Comparison of ENCODE assay signal across 7 cellular contexts in the genomic region with DNA sequence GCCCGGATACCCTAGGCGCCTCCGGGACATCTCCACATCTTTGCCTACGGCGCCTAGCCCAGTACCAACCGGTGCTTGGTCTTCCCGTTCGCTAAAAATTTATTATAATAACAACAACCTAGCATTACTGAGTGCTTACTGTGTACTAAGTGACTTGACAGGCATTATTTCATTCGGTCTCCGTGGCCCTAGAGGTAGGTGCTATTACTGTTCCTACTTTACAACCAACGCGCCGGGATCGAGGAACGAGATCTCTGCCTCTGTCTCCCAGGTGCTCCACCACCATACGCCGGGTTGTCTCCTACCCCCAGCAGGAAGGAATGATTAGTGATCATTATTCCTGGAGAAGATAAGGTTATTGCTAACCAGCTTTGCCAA. TPM values are rescaled to one million over a fixed set of nuclear protein-coding genes. Genes with fewer than 3 reads are reported as not detected.
A peak's percentile ranks its signal among the peaks of the same experiment; 100 is the strongest.
DNase-seq lines count a peak whose midpoint lies in the region; ATAC-seq and TF ChIP-seq lines count a peak whose summit lies in the region.

No MANE protein-coding gene starts in this region.

- peak overlapping the region; percentile 83 for H3K27ac Mint-ChIP-seq in neural progenitor cell

- no peak overlapping the region for H3K9ac ChIP-seq in neural progenitor cell

- peak overlapping the region; percentile 63 to 65 for H3K4me3 ChIP-seq in esophagus (ENCODE audit: low read depth in 1 of 2, low read length in 2 of 2)
- H3K4me3 ChIP-seq in neural progenitor cell: peak overlapping the region; percentile 61

- no peaks in the 10 kb centered on the region for H3K9me3 Mint-ChIP-seq in neural progenitor cell

- peaks cover 20% of the 10 kb centered on the region for H3F3A ChIP-seq in neural progenitor cell (ENCODE audit: low read depth)

- H3K4me3 Mint-ChIP-seq in neural progenitor cell: peak overlapping the region; percentile 87

- peak; percentile 23 for ATAC-seq in GM18861 (IDR thresholded peaks at IDR 0.05; ENCODE audit: unreplicated experiment)
- peak; percentile 31 for ATAC-seq in HG02938 (IDR thresholded peaks at IDR 0.05; ENCODE audit: unreplicated experiment)

- peaks cover 24% of the 10 kb centered on the region for H3K79me2 ChIP-seq in neural progenitor cell (ENCODE audit: low read depth)

- peaks cover 23% of the 10 kb centered on the region for H3K4me1 Mint-ChIP-seq in neural progenitor cell

- no peaks in the 10 kb centered on the region for H3K36me3 Mint-ChIP-seq in neural progenitor cell

- H2AFZ ChIP-seq in neural progenitor cell (replicated peaks): peak overlapping the region; percentile 61

- TF ChIP-seq CTCF in neural progenitor cell (IDR thresholded peaks at IDR 0.05): peak; percentile 36

- H3K4me1 ChIP-seq in esophagus (ENCODE audit: control insufficient read depth in 2 of 2, insufficient read depth in 2 of 2, low read length in 1 of 2) (peaks cover 13 to 21% of the 10 kb centered on the region in 2 donors), neural progenitor cell (peaks cover 20% of the 10 kb centered on the region)

- H3K36me3 ChIP-seq in esophagus (ENCODE audit: control insufficient read depth in 2 of 2, insufficient read depth in 2 of 2, low read length in 1 of 2): no peaks in the 10 kb centered on the region
- no peaks in the 10 kb centered on the region for H3K36me3 ChIP-seq in neural progenitor cell

- DNase-seq in SHP77 (lab: John Stamatoyannopoulos, UW) (peak; percentile 26 to 44), neural progenitor cell (ENCODE audit: low spot score) (no peak), NAMALWA (ENCODE audit: low spot score) (no peak), COR-L47 (lab: John Stamatoyannopoulos, UW) (no peak)

- H3K27ac ChIP-seq in esophagus (ENCODE audit: low read depth in 2 of 2, low read length in 1 of 2) (peak overlapping the region; percentile 7 to 76), neural progenitor cell (no peak overlapping the region)

- peaks cover 14% of the 10 kb centered on the region for H3K27me3 Mint-ChIP-seq in neural progenitor cell (ENCODE audit: insufficient read depth, low read depth)

- H3K9me3 ChIP-seq in esophagus (ENCODE audit: control insufficient read depth in 2 of 2, insufficient read depth in 1 of 2, low read depth in 1 of 2, low read length in 1 of 2) (no peaks in the 10 kb centered on the region), neural progenitor cell (ENCODE audit: low read depth) (no peaks in the 10 kb centered on the region)

- H3K27me3 ChIP-seq in esophagus (ENCODE audit: control insufficient read depth in 1 of 2, insufficient read depth in 2 of 2, low read length in 2 of 2): no peaks in the 10 kb centered on the region
- peaks cover 7% of the 10 kb centered on the region for H3K27me3 ChIP-seq in neural progenitor cell

- 9 to 11% methylated on average over 17 of the region's 17 CpGs for WGBS in esophagus, 2 donors

- H3K4me2 ChIP-seq in neural progenitor cell: peak overlapping the region; percentile 93

- no peaks in the 10 kb centered on the region for H4K20me1 ChIP-seq in neural progenitor cell (ENCODE audit: low read depth)

RNA-seq across cellular contexts. Expression of gene BIN1, which starts 0.7 kb away (rescaled TPM):
- polyA plus RNA-seq in esophagus: 1 to 10 TPM; 4.6 to 7.9 TPM
- total RNA-seq in neural progenitor cell (ENCODE audit: low replicate concordance): 26.9 and 55.9 TPM in 2 replicates

Comparison
In these comparisons a context has a peak if more than half of its experiments do, and no peak if none do; other contexts are left out.
1. DNase-seq: peak in SHP77 (2 of 2); none in neural progenitor cell (single experiment), NAMALWA (single experiment) and COR-L47 (single experiment).